In the genomic region with DNA sequence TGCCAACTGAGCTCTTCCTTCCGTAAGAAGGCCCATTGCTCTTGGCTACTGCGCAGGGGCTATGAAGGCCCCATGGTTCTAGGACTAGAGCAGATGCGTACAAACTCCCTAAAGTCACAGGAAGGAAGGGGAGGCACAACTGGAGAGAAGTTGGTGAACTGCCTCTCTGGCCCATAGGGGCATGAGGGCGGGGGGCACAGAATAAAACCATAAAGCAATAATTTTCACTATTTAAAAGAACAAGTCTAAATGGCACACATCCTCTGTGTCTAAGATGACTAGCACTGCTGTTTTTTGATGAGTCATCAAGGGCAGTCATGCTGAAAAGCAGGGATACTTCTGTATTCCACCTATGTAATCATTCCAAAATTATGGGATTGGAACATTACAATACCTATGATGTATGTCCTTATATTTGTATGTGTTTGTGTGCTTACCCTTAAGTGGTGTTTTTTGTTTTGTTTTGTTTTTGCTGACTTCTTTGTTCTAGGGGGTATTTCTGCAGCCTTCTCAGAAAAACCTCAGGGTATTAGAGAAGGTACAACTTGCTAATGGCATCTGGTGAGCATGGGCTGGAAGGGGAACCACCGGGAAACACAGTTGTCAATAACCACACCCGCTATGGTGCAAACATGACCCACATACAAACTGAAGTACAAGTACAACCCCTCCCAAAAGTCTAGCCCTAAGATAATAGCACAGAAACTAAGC, we compare ENCODE assay signal across 1 cellular context.
TF ChIP-seq lines count a peak whose summit lies in the region.

No MANE protein-coding gene starts in this region.

TF ChIP-seq in HEK293, 187 proteins besides CTCF, POLR2A, EP300 and RAD21 (continued from another document and continues in another):
- TF ChIP-seq ZNF202 (tag by site-specific recombination; IDR thresholded peaks at IDR 0.05; ENCODE audit: borderline replicate concordance) (no peak), IKZF3 (tag by site-specific recombination; IDR thresholded peaks at IDR 0.05) (peak; percentile 56; the same call in 1 of the 2 replicates), ZNF19 (tag by site-specific recombination; IDR thresholded peaks at IDR 0.05; ENCODE audit: low read depth) (no peak), ZNF571 (tag by site-specific recombination; IDR thresholded peaks at IDR 0.05) (no peak), ZSCAN5A (tag by site-specific recombination; IDR thresholded peaks at IDR 0.05) (no peak), ZNF350 (tag by site-specific recombination; IDR thresholded peaks at IDR 0.05) (no peak), ZIC2 (tag by site-specific recombination; IDR thresholded peaks at IDR 0.05) (no peak), ZFHX2 (tag by site-specific recombination; conservative IDR thresholded peaks at IDR 0.05) (no peak), KLF17 (tag by site-specific recombination; IDR thresholded peaks at IDR 0.05) (no peak), ZNF214 (tag by site-specific recombination; IDR thresholded peaks at IDR 0.05; ENCODE audit: borderline replicate concordance) (no peak), ZNF146 (tag by site-specific recombination; IDR thresholded peaks at IDR 0.05) (no peak), ZNF510 (tag by site-specific recombination; IDR thresholded peaks at IDR 0.05; ENCODE audit: insufficient replicate concordance) (no peak), ZNF292 (tag by site-specific recombination; IDR thresholded peaks at IDR 0.05; ENCODE audit: borderline replicate concordance, low read depth) (no peak), SP3 (tag by site-specific recombination; IDR thresholded peaks at IDR 0.05) (no peak), GLI2 (tag by site-specific recombination; IDR thresholded peaks at IDR 0.05; ENCODE audit: borderline replicate concordance, low read depth) (no peak), ZNF529 (tag by site-specific recombination; IDR thresholded peaks at IDR 0.05; ENCODE audit: insufficient replicate concordance) (no peak), ZNF600 (tag by site-specific recombination; IDR thresholded peaks at IDR 0.05) (peak; percentile 65; the same call in 1 of the 2 replicates), KLF9 (tag by site-specific recombination; IDR thresholded peaks at IDR 0.05; ENCODE audit: low read depth) (no peak), ZNF48 (tag by site-specific recombination; IDR thresholded peaks at IDR 0.05) (no peak), ZNF792 (tag by site-specific recombination; IDR thresholded peaks at IDR 0.05) (no peak), ZNF558 (tag by site-specific recombination; IDR thresholded peaks at IDR 0.05) (no peak), ZBTB7A (tag by site-specific recombination; IDR thresholded peaks at IDR 0.05; ENCODE audit: low read depth) (no peak), ZBTB48 (tag by site-specific recombination; IDR thresholded peaks at IDR 0.05) (no peak), ZNF211 (tag by site-specific recombination; IDR thresholded peaks at IDR 0.05; ENCODE audit: low read depth) (no peak), PRDM1 (tag by site-specific recombination; IDR thresholded peaks at IDR 0.05) (no peak), ZNF785 (tag by site-specific recombination; IDR thresholded peaks at IDR 0.05) (no peak; the same call in 1 of the 2 replicates), ZFP37 (tag by site-specific recombination; IDR thresholded peaks at IDR 0.05) (no peak), ZNF776 (tag by site-specific recombination; IDR thresholded peaks at IDR 0.05; ENCODE audit: borderline replicate concordance) (no peak), GLI4 (tag by site-specific recombination; IDR thresholded peaks at IDR 0.05) (no peak), ZFP41 (tag by site-specific recombination; IDR thresholded peaks at IDR 0.05; ENCODE audit: borderline replicate concordance) (no peak), ZNF645 (tag by site-specific recombination; IDR thresholded peaks at IDR 0.05) (no peak), ZNF544 (tag by site-specific recombination; IDR thresholded peaks at IDR 0.05) (no peak), GLIS2 (tag by site-specific recombination; IDR thresholded peaks at IDR 0.05) (no peak), ZNF138 (tag by site-specific recombination; IDR thresholded peaks at IDR 0.05; ENCODE audit: borderline replicate concordance) (no peak), ZNF133 (tag by site-specific recombination; IDR thresholded peaks at IDR 0.05) (peak; percentile 15; the same call in 1 of the 2 replicates), ZNF23 (tag by site-specific recombination; IDR thresholded peaks at IDR 0.05; ENCODE audit: borderline replicate concordance) (no peak)
- TF ChIP-seq, protein P1, sequence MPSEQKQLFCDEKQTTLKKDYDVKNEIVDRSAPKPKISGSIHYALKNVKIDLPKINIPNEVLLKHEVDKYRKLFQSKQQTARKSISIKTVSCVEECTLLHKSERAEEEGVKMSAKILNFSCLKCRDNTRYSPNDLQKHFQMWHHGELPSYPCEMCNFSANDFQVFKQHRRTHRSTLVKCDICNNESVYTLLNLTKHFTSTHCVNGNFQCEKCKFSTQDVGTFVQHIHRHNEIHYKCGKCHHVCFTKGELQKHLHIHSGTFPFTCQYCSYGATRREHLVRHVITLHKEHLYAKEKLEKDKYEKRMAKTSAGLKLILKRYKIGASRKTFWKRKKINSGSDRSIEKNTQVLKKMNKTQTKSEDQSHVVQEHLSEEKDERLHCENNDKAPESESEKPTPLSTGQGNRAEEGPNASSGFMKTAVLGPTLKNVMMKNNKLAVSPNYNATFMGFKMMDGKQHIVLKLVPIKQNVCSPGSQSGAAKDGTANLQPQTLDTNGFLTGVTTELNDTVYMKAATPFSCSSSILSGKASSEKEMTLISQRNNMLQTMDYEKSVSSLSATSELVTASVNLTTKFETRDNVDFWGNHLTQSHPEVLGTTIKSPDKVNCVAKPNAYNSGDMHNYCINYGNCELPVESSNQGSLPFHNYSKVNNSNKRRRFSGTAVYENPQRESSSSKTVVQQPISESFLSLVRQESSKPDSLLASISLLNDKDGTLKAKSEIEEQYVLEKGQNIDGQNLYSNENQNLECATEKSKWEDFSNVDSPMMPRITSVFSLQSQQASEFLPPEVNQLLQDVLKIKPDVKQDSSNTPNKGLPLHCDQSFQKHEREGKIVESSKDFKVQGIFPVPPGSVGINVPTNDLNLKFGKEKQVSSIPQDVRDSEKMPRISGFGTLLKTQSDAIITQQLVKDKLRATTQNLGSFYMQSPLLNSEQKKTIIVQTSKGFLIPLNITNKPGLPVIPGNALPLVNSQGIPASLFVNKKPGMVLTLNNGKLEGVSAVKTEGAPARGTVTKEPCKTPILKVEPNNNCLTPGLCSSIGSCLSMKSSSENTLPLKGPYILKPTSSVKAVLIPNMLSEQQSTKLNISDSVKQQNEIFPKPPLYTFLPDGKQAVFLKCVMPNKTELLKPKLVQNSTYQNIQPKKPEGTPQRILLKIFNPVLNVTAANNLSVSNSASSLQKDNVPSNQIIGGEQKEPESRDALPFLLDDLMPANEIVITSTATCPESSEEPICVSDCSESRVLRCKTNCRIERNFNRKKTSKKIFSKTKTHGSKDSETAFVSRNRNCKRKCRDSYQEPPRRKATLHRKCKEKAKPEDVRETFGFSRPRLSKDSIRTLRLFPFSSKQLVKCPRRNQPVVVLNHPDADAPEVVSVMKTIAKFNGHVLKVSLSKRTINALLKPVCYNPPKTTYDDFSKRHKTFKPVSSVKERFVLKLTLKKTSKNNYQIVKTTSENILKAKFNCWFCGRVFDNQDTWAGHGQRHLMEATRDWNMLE (tag by site-specific recombination; conservative IDR thresholded peaks at IDR 0.05; ENCODE audit: low read depth) = no peak
- TF ChIP-seq, protein P2, sequence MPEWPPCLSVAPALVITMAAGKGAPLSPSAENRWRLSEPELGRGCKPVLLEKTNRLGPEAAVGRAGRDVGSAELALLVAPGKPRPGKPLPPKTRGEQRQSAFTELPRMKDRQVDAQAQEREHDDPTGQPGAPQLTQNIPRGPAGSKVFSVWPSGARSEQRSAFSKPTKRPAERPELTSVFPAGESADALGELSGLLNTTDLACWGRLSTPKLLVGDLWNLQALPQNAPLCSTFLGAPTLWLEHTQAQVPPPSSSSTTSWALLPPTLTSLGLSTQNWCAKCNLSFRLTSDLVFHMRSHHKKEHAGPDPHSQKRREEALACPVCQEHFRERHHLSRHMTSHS (tag by site-specific recombination; IDR thresholded peaks at IDR 0.05) = no peak
- TF ChIP-seq, protein P3, sequence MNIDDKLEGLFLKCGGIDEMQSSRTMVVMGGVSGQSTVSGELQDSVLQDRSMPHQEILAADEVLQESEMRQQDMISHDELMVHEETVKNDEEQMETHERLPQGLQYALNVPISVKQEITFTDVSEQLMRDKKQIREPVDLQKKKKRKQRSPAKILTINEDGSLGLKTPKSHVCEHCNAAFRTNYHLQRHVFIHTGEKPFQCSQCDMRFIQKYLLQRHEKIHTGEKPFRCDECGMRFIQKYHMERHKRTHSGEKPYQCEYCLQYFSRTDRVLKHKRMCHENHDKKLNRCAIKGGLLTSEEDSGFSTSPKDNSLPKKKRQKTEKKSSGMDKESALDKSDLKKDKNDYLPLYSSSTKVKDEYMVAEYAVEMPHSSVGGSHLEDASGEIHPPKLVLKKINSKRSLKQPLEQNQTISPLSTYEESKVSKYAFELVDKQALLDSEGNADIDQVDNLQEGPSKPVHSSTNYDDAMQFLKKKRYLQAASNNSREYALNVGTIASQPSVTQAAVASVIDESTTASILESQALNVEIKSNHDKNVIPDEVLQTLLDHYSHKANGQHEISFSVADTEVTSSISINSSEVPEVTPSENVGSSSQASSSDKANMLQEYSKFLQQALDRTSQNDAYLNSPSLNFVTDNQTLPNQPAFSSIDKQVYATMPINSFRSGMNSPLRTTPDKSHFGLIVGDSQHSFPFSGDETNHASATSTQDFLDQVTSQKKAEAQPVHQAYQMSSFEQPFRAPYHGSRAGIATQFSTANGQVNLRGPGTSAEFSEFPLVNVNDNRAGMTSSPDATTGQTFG (tag by site-specific recombination; IDR thresholded peaks at IDR 0.05; ENCODE audit: borderline replicate concordance) = no peak
- TF ChIP-seq, protein P4, sequence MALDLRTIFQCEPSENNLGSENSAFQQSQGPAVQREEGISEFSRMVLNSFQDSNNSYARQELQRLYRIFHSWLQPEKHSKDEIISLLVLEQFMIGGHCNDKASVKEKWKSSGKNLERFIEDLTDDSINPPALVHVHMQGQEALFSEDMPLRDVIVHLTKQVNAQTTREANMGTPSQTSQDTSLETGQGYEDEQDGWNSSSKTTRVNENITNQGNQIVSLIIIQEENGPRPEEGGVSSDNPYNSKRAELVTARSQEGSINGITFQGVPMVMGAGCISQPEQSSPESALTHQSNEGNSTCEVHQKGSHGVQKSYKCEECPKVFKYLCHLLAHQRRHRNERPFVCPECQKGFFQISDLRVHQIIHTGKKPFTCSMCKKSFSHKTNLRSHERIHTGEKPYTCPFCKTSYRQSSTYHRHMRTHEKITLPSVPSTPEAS (tag by site-specific recombination; IDR thresholded peaks at IDR 0.05) = no peak
- TF ChIP-seq, protein P5, sequence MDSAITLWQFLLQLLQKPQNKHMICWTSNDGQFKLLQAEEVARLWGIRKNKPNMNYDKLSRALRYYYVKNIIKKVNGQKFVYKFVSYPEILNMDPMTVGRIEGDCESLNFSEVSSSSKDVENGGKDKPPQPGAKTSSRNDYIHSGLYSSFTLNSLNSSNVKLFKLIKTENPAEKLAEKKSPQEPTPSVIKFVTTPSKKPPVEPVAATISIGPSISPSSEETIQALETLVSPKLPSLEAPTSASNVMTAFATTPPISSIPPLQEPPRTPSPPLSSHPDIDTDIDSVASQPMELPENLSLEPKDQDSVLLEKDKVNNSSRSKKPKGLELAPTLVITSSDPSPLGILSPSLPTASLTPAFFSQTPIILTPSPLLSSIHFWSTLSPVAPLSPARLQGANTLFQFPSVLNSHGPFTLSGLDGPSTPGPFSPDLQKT (IDR thresholded peaks at IDR 0.05; ENCODE audit: borderline replicate concordance, low read depth, low read length) = no peak
- TF ChIP-seq, protein P6, sequence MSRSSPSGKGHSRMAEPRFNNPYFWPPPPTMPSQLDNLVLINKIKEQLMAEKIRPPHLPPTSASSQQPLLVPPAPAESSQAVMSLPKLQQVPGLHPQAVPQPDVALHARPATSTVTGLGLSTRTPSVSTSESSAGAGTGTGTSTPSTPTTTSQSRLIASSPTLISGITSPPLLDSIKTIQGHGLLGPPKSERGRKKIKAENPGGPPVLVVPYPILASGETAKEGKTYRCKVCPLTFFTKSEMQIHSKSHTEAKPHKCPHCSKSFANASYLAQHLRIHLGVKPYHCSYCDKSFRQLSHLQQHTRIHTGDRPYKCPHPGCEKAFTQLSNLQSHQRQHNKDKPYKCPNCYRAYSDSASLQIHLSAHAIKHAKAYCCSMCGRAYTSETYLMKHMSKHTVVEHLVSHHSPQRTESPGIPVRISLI (tag by site-specific recombination; IDR thresholded peaks at IDR 0.05) = 0 out of 2 replicates have a peak, but pooled peaks have one; percentile 38
- TF ChIP-seq, protein P7, sequence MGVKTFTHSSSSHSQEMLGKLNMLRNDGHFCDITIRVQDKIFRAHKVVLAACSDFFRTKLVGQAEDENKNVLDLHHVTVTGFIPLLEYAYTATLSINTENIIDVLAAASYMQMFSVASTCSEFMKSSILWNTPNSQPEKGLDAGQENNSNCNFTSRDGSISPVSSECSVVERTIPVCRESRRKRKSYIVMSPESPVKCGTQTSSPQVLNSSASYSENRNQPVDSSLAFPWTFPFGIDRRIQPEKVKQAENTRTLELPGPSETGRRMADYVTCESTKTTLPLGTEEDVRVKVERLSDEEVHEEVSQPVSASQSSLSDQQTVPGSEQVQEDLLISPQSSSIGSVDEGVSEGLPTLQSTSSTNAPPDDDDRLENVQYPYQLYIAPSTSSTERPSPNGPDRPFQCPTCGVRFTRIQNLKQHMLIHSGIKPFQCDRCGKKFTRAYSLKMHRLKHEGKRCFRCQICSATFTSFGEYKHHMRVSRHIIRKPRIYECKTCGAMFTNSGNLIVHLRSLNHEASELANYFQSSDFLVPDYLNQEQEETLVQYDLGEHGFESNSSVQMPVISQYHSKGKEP (tag by site-specific recombination; IDR thresholded peaks at IDR 0.05) = no peak
